Comparison of ENCODE assay signal across 1 cellular context in the genomic region with DNA sequence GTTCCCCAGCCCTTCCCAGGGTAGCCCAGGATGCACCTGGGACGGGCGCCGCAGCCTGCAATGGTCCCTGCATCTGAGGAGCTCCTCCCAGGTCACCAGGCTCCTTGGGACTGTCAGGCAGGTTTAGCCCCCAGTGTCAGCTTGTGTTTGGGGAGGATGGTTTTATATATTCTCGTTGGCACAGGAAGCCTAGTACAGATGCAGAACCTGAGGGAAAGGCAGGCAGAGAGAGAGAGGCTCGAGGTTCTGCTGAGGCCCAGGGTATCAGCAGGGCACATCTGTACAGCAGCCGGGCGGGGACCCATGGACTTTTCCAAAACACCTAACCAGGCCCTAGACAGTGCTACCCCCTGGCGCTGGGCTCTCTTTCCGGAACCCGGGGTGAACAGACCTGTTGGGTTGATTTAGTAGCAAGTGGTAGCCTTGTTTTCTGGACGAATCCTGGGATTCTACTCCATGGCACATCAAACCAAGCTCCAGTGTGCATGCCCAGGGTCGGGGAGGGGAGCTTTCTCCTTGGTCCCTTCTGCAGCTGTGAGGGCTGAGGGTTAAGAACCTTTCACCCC.
TF ChIP-seq lines count a peak whose summit lies in the region.

No MANE protein-coding gene starts in this region.

TF ChIP-seq in HepG2, 621 proteins besides CTCF, POLR2A, EP300 and RAD21:
- no peak for TF ChIP-seq HNF4A (CRISPR knock-in tag; IDR thresholded peaks at IDR 0.05)
- no peak for TF ChIP-seq ELF1 (CRISPR knock-in tag; IDR thresholded peaks at IDR 0.05)
- no peak for TF ChIP-seq AHR (CRISPR knock-in tag; IDR thresholded peaks at IDR 0.05)
- no peak for TF ChIP-seq FOXM1 (CRISPR knock-in tag; IDR thresholded peaks at IDR 0.05)
- TF ChIP-seq ZNF891 (CRISPR knock-in tag; IDR thresholded peaks at IDR 0.05), result no peak
- no peak for TF ChIP-seq PHF20 (CRISPR knock-in tag; IDR thresholded peaks at IDR 0.05)
- TF ChIP-seq ZNF841 (CRISPR knock-in tag; IDR thresholded peaks at IDR 0.05; ENCODE audit: borderline replicate concordance), result no peak
- TF ChIP-seq, protein P1, sequence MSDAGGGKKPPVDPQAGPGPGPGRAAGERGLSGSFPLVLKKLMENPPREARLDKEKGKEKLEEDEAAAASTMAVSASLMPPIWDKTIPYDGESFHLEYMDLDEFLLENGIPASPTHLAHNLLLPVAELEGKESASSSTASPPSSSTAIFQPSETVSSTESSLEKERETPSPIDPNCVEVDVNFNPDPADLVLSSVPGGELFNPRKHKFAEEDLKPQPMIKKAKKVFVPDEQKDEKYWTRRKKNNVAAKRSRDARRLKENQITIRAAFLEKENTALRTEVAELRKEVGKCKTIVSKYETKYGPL (CRISPR knock-in tag; IDR thresholded peaks at IDR 0.05), result no peak
- TF ChIP-seq, protein P2, sequence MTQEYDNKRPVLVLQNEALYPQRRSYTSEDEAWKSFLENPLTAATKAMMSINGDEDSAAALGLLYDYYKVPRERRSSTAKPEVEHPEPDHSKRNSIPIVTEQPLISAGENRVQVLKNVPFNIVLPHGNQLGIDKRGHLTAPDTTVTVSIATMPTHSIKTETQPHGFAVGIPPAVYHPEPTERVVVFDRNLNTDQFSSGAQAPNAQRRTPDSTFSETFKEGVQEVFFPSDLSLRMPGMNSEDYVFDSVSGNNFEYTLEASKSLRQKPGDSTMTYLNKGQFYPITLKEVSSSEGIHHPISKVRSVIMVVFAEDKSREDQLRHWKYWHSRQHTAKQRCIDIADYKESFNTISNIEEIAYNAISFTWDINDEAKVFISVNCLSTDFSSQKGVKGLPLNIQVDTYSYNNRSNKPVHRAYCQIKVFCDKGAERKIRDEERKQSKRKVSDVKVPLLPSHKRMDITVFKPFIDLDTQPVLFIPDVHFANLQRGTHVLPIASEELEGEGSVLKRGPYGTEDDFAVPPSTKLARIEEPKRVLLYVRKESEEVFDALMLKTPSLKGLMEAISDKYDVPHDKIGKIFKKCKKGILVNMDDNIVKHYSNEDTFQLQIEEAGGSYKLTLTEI (CRISPR knock-in tag; conservative IDR thresholded peaks at IDR 0.05), result no peak
